In the genomic region with DNA sequence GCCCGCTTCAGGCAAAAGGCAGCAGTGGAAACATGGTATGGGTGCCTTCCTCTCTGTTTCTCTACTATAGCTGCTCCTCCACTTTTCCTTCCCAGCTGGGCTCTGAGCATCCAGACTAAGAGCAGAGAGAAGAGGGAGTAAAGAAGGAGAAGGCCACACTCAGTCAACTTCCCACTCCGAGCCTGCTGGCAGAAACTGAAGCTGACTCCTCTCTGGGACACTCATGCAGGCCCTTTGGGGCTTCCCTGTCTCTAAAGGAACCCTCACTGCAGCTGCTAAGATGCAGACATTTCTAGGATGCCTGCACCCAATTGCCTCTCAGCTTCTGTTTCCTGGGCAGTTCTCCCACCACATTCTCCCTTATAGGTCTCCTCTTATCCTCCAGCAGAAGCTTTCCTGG, we compare ENCODE assay signal across 17 cellular contexts.
"Had no signal": no experiment of that assay in that cellular context is flagged by ENCODE, and none has a peak within 500 bp of the region (broad histone marks: within the 10 kb centered on the region; RNA-seq: fewer than 3 reads in every experiment).

No MANE protein-coding gene starts in this region.

- DNase-seq: erythroblast; foreskin keratinocyte; kidney glomerular epithelial cell; left lung; lower lobe of right lung; ovary; stimulated activated CD4-positive, alpha-beta T cell treated with anti-CD3 and anti-CD28 coated beads, Interleukin-2, amount 100 ng/mL, for 48 hours; trophoblast cell had no signal

- H3K4me3 ChIP-seq: hepatocyte, left lung, lower lobe of right lung, neural progenitor cell, ovary, right atrium auricular region, smooth muscle cell had no signal

- H3K27me3 Mint-ChIP-seq: memory B cell; natural killer cell treated with Interleukin-12 subunit alpha and Interleukin-12 subunit beta and Interleukin-15 and Interleukin-18, amount 100 ng/mL, for 72 hours had no signal

- H3K27ac Mint-ChIP-seq: memory B cell; mesothelial cell of epicardium; natural killer cell treated with Interleukin-12 subunit alpha and Interleukin-12 subunit beta and Interleukin-15 and Interleukin-18, amount 100 ng/mL, for 72 hours; neural progenitor cell; stimulated activated naive CD8-positive, alpha-beta T cell treated with anti-CD3 and anti-CD28 coated beads, Interleukin-15, Interleukin-2, amounts not matched to agents 100 ng/mL and 50 ng/mL, for 24 hours had no signal

- H3K27me3 ChIP-seq: foreskin keratinocyte, hepatocyte, left lung, neural progenitor cell, ovary, right atrium auricular region had no signal

- H3K27ac ChIP-seq: foreskin keratinocyte, hepatocyte, left lung, lower lobe of right lung, neural progenitor cell, ovary, right atrium auricular region had no signal

- H3K9me3 ChIP-seq: left lung, lower lobe of right lung, ovary, right atrium auricular region had no signal

- H3K4me1 ChIP-seq: foreskin keratinocyte, left lung had no signal

- H3K36me3 Mint-ChIP-seq: memory B cell; natural killer cell treated with Interleukin-12 subunit alpha and Interleukin-12 subunit beta and Interleukin-15 and Interleukin-18, amount 100 ng/mL, for 72 hours; neural progenitor cell had no signal

- H3K4me1 Mint-ChIP-seq: central memory CD8-positive, alpha-beta T cell; memory B cell had no signal

- H3K4me3 Mint-ChIP-seq: central memory CD8-positive, alpha-beta T cell; memory B cell; mesothelial cell of epicardium; natural killer cell treated with Interleukin-12 subunit alpha and Interleukin-12 subunit beta and Interleukin-15 and Interleukin-18, amount 100 ng/mL, for 72 hours; neural progenitor cell; stimulated activated naive CD8-positive, alpha-beta T cell treated with anti-CD3 and anti-CD28 coated beads, Interleukin-15, Interleukin-2, amounts not matched to agents 100 ng/mL and 50 ng/mL, for 24 hours had no signal

- ATAC-seq: foreskin keratinocyte; left lung; lower lobe of right lung; natural killer cell treated with Interleukin-12 subunit alpha and Interleukin-12 subunit beta and Interleukin-15 and Interleukin-18, amount 100 ng/mL, for 72 hours had no signal

- H3K36me3 ChIP-seq: left lung, lower lobe of right lung, neural progenitor cell, ovary, right atrium auricular region had no signal

- H3K9me3 Mint-ChIP-seq: central memory CD8-positive, alpha-beta T cell; memory B cell; mesothelial cell of epicardium; natural killer cell treated with Interleukin-12 subunit alpha and Interleukin-12 subunit beta and Interleukin-15 and Interleukin-18, amount 100 ng/mL, for 72 hours; neural progenitor cell; stimulated activated naive CD8-positive, alpha-beta T cell treated with anti-CD3 and anti-CD28 coated beads, Interleukin-15, Interleukin-2, amounts not matched to agents 100 ng/mL and 50 ng/mL, for 24 hours had no signal
